In genomic region chr11:35391922-35392813, GRCh38 we compare ENCODE assay signal across 8 cellular contexts. TPM values are rescaled to one million over a fixed set of nuclear protein-coding genes. Genes with fewer than 3 reads are reported as not detected.
DNase-seq lines count a peak whose midpoint lies in the region; ATAC-seq and TF ChIP-seq lines count a peak whose summit lies in the region.

No MANE protein-coding gene starts in this region.

- H3K27ac ChIP-seq in right atrium auricular region: no peak overlapping the region

- H3K27me3 ChIP-seq in right atrium auricular region: no peaks in the 10 kb centered on the region

- DNase-seq in COLO829 (ENCODE audit: low spot score) (peak; percentile 79), NCI-H1092 treated with DMSO at 0.1 percent for 48 hours (lab: John Stamatoyannopoulos, UW) (peak; percentile 74), T-helper 2 cell (peak; percentile 60 to 80 (median 74)), amygdala (lab: John Stamatoyannopoulos, UW) (peak in 48 of 56 donors; percentile 9 to 81 (median 46)), right atrium auricular region (ENCODE audit: low spot score) (peak; percentile 75), renal cortical epithelial cell (ENCODE audit: low read depth) (peak; percentile 51)

- peaks cover 0 to 9% of the 10 kb centered on the region in 2 donors for H3K4me1 ChIP-seq in right atrium auricular region

- H3K9me3 ChIP-seq in right atrium auricular region: no peaks in the 10 kb centered on the region

- no peak overlapping the region for H3K4me3 ChIP-seq in right atrium auricular region

- TF ChIP-seq CTCF in right atrium auricular region (IDR thresholded peaks at IDR 0.05): peak; percentile 82 to 91

- ATAC-seq in GM21786 (IDR thresholded peaks at IDR 0.05; ENCODE audit: unreplicated experiment) (peak; percentile 39), HG03469 (IDR thresholded peaks at IDR 0.05; ENCODE audit: unreplicated experiment) (no peak)

- H3K36me3 ChIP-seq in right atrium auricular region: no peaks in the 10 kb centered on the region

RNA-seq across cellular contexts. Expression of gene SLC1A2, which starts 27.2 kb away (rescaled TPM):
- 1 to 10 TPM in 1 of 2 donors, under 1 TPM in 1; 0.63 to 2.5 TPM for total RNA-seq in right atrium auricular region
- 0.10 TPM in 1 of 2 replicates, not detected in the other for total RNA-seq in renal cortical epithelial cell
